In genomic region chr1:206710457-206710823, GRCh38 we compare ENCODE assay signal across 21 cellular contexts. TPM values are rescaled to one million over a fixed set of nuclear protein-coding genes. Genes with fewer than 3 reads are reported as not detected.
DNase-seq lines count a peak whose midpoint lies in the region; ATAC-seq and TF ChIP-seq lines count a peak whose summit lies in the region.
"Had no signal": no experiment of that assay in that cellular context is flagged by ENCODE, and none has a peak within 500 bp of the region (broad histone marks: within the 10 kb centered on the region; RNA-seq: fewer than 3 reads in every experiment).

No MANE protein-coding gene starts in this region.

- TF ChIP-seq POLR2A in breast epithelium (IDR thresholded peaks at IDR 0.05): no peak

- no peak for ATAC-seq in GM21526 (IDR thresholded peaks at IDR 0.05; ENCODE audit: low FRiP score, unreplicated experiment)
- ATAC-seq: stimulated activated memory B cell treated with anti-CD40 and anti-IgM and Interleukin-4, amounts not matched to agents 10 μg/mL and 1 μg/mL and 100 μg/mL, for 72 hours had no signal

- no peak overlapping the region for H2AFZ ChIP-seq in osteoblast (ENCODE audit: low read length)

- DNase-seq in MCF 10A (ENCODE audit: unreplicated experiment) (no peak), breast epithelium (ENCODE audit: low spot score in 2 of 2) (no peak), HFFc6 (no peak), epithelial cell of prostate (ENCODE audit: low read depth, low spot score) (no peak), osteoblast (ENCODE audit: insufficient read length, low spot score, missing footprints) (no peak), GM10266 (ENCODE audit: extremely low spot score) (no peak)
- DNase-seq in stimulated activated CD4-positive, alpha-beta T cell treated with anti-CD3 and anti-CD28 coated beads, Interleukin-2, amount 100 ng/mL, for 24 hours: no peak
- DNase-seq: activated CD4-positive, alpha-beta memory T cell treated with anti-CD3 and anti-CD28 coated beads for 36 hours; activated naive CD4-positive, alpha-beta T cell treated with anti-CD3 and anti-CD28 coated beads, Interleukin-2, amount 50 U/mL, for 16 hours; colonic mucosa; DND-41; Karpas-422; NCI-H1092 treated with DMSO at 0.1 percent for 48 hours; NCI-H2029 treated with DMSO at 0.1 percent for 48 hours; NCI-H524; SIG-M5; T-helper 2 cell; WERI-Rb-1 had no signal

- no peaks in the 10 kb centered on the region for H3K36me3 ChIP-seq in breast epithelium
- H3K36me3 ChIP-seq in osteoblast (ENCODE audit: insufficient read depth, low read length): no peaks in the 10 kb centered on the region
- H3K36me3 ChIP-seq: colonic mucosa, tibial nerve, WERI-Rb-1 had no signal

- no peak overlapping the region for H3K4me2 ChIP-seq in osteoblast (ENCODE audit: insufficient read depth, low read length)

- H3K4me1 ChIP-seq in breast epithelium (peaks cover 13 to 28% of the 10 kb centered on the region in 2 donors), osteoblast (ENCODE audit: insufficient read depth, low read length) (peaks cover 69% of the 10 kb centered on the region)

- H3K4me1 Mint-ChIP-seq in MCF 10A (ENCODE audit: insufficient read depth, unreplicated experiment) (peaks cover 61% of the 10 kb centered on the region), HFFc6 (ENCODE audit: low read depth) (peaks cover 91% of the 10 kb centered on the region)

- H3K4me3 Mint-ChIP-seq in MCF 10A (ENCODE audit: unreplicated experiment) (no peak overlapping the region), HFFc6 (no peak overlapping the region)
- H3K4me3 Mint-ChIP-seq: activated CD4-positive, alpha-beta memory T cell treated with anti-CD3 and anti-CD28 coated beads for 36 hours; stimulated activated memory B cell treated with anti-CD40 and anti-IgM and Interleukin-4, amounts not matched to agents 10 μg/mL and 1 μg/mL and 100 μg/mL, for 72 hours had no signal

- H4K20me1 ChIP-seq in osteoblast (ENCODE audit: insufficient read depth, low read length): peaks cover 64% of the 10 kb centered on the region

- H3K9me3 Mint-ChIP-seq in MCF 10A (ENCODE audit: unreplicated experiment) (no peaks in the 10 kb centered on the region), HFFc6 (no peaks in the 10 kb centered on the region)
- H3K9me3 Mint-ChIP-seq: activated CD4-positive, alpha-beta memory T cell treated with anti-CD3 and anti-CD28 coated beads for 36 hours; stimulated activated memory B cell treated with anti-CD40 and anti-IgM and Interleukin-4, amounts not matched to agents 10 μg/mL and 1 μg/mL and 100 μg/mL, for 72 hours had no signal

- H3K27me3 ChIP-seq in breast epithelium: no peaks in the 10 kb centered on the region
- H3K27me3 ChIP-seq in osteoblast (ENCODE audit: insufficient read depth, low read length): no peaks in the 10 kb centered on the region
- H3K27me3 ChIP-seq: colonic mucosa, tibial nerve had no signal

- intact Hi-C loops in MCF 10A (cut with micrococcal nuclease) (no loop called here), breast epithelium (cut with DNase I; ENCODE audit: low total_unique reads) (no loop called here)

- H3K79me2 ChIP-seq in osteoblast (ENCODE audit: insufficient read depth, low read length): peaks cover 99% of the 10 kb centered on the region

- no TSS peak for BruUV-seq in MCF 10A (replicated peaks; lab: Mats Ljungman, UMichigan)

- CTCF ChIA-PET in MCF 10A (lab: Yijun Ruan, JAX): interaction anchor here (0.6 to 11.8 kb wide), 15 partner anchors 9 to 319 kb away, joined by 3 to 158 read pairs (median 6); no protein-coding TSS in a partner anchor

- H3K9me3 ChIP-seq in breast epithelium (no peaks in the 10 kb centered on the region), osteoblast (ENCODE audit: low read depth, low read length) (no peaks in the 10 kb centered on the region)
- H3K9me3 ChIP-seq: colonic mucosa, tibial nerve had no signal

- H3K4me3 ChIP-seq in breast epithelium (no peak overlapping the region), osteoblast (ENCODE audit: insufficient read depth, low read length) (no peak overlapping the region)
- H3K4me3 ChIP-seq: colonic mucosa, tibial nerve had no signal

- POLR2A ChIA-PET in MCF 10A (lab: Yijun Ruan, JAX): interaction anchor here (0.7 to 16.1 kb wide), 9 partner anchors 12 to 1017 kb away, joined by 3 to 229 read pairs (median 5); partner anchors contain the start of genes DYRK3, EIF2D and MAPKAPK2

- peak overlapping the region; percentile 52 for H3K27ac Mint-ChIP-seq in MCF 10A (ENCODE audit: low read depth, unreplicated experiment)
- peak overlapping the region; percentile 71 for H3K27ac Mint-ChIP-seq in HFFc6
- H3K27ac Mint-ChIP-seq: activated CD4-positive, alpha-beta memory T cell treated with anti-CD3 and anti-CD28 coated beads for 36 hours; stimulated activated memory B cell treated with anti-CD40 and anti-IgM and Interleukin-4, amounts not matched to agents 10 μg/mL and 1 μg/mL and 100 μg/mL, for 72 hours had no signal

- no peaks in the 10 kb centered on the region for H3K27me3 Mint-ChIP-seq in MCF 10A (ENCODE audit: insufficient read depth, unreplicated experiment)
- H3K27me3 Mint-ChIP-seq in HFFc6 (ENCODE audit: insufficient read depth): no peaks in the 10 kb centered on the region
- H3K27me3 Mint-ChIP-seq: activated CD4-positive, alpha-beta memory T cell treated with anti-CD3 and anti-CD28 coated beads for 36 hours; stimulated activated memory B cell treated with anti-CD40 and anti-IgM and Interleukin-4, amounts not matched to agents 10 μg/mL and 1 μg/mL and 100 μg/mL, for 72 hours had no signal

- no peak for TF ChIP-seq CTCF in MCF 10A (IDR thresholded peaks at IDR 0.05; ENCODE audit: unreplicated experiment)
- TF ChIP-seq CTCF in breast epithelium (IDR thresholded peaks at IDR 0.05): no peak
- TF ChIP-seq CTCF in HFFc6 (IDR thresholded peaks at IDR 0.05): no peak
- TF ChIP-seq CTCF in osteoblast (IDR thresholded peaks at IDR 0.05; ENCODE audit: extremely low read depth, low read depth, low read length): no peak
- no peak for TF ChIP-seq CTCF in GM10266 (IDR thresholded peaks at IDR 0.05; ENCODE audit: control insufficient read depth, insufficient read depth, low read depth, missing control alignments)

- H3K27ac ChIP-seq in breast epithelium (no peak overlapping the region), epithelial cell of prostate (peak overlapping the region; percentile 49), osteoblast (ENCODE audit: low read depth, low read length) (peak overlapping the region; percentile 69)
- H3K27ac ChIP-seq: colonic mucosa, tibial nerve, WERI-Rb-1 had no signal

- H3K36me3 Mint-ChIP-seq in MCF 10A (ENCODE audit: insufficient read depth, unreplicated experiment) (peaks cover 16% of the 10 kb centered on the region), HFFc6 (ENCODE audit: low read depth) (0 out of 2 replicates have a peak, but pooled peaks cover 5% of the 10 kb centered on the region)
- H3K36me3 Mint-ChIP-seq: activated CD4-positive, alpha-beta memory T cell treated with anti-CD3 and anti-CD28 coated beads for 36 hours; stimulated activated memory B cell treated with anti-CD40 and anti-IgM and Interleukin-4, amounts not matched to agents 10 μg/mL and 1 μg/mL and 100 μg/mL, for 72 hours had no signal

RNA-seq across cellular contexts. Expression of gene MAPKAPK2, which starts 25.7 kb away (rescaled TPM):
- total RNA-seq in MCF 10A (2022): 142 and 178 TPM in 2 replicates
- 10 to 100 TPM; 47.4 to 69.2 (median 67.2) TPM for total RNA-seq in breast epithelium
- 10 to 100 TPM; 80.0 to 89.1 (median 86.0) TPM for total RNA-seq in HFFc6 (2021; fragmentation: NEBNext Ultra II Directional; extraction: Animal tissue kit (Norgen Biotek cat#: 25700))
- 38.0 and 40.1 TPM in 2 replicates for total RNA-seq in osteoblast

Comparison
In these comparisons a context has a peak if more than half of its experiments do, and no peak if none do; other contexts are left out.
1. H3K27ac ChIP-seq: peak in epithelial cell of prostate (single experiment) and osteoblast (single experiment); none in breast epithelium (0 of 2).